2 cellular contexts compared by ENCODE assay signal in the genomic region with DNA sequence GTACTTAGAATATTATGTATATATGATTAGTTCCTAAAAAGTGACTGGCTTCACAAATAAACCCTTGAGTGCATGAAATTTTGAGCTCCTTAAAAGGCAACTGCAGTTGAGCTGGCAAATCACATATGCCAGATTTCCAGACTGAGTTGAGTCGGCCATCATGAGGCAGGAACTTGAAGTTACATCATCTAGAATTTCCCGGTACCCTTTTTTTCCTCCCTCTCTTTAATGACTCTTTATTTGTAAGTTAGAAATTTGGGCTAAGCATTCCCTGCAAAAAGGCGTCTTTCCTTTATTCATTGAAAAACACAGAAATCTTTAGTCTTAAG.
TF ChIP-seq lines count a peak whose summit lies in the region.

No MANE protein-coding gene starts in this region.

TF ChIP-seq in IMR-90, 13 proteins besides CTCF, POLR2A, EP300 and RAD21:
- no peak for TF ChIP-seq SMC3 (IDR thresholded peaks at IDR 0.05; ENCODE audit: low read depth, low read length)
- TF ChIP-seq MXI1 (IDR thresholded peaks at IDR 0.05; ENCODE audit: borderline replicate concordance, low read depth, low read length): no peak
- peak; percentile 14 for TF ChIP-seq RCOR1 (IDR thresholded peaks at IDR 0.05; ENCODE audit: insufficient replicate concordance, low read length)
- peak; percentile 59; the same call in 1 of the 2 replicates for TF ChIP-seq CEBPB (IDR thresholded peaks at IDR 0.05; ENCODE audit: low read depth, low read length)
- no peak for TF ChIP-seq MAFK (IDR thresholded peaks at IDR 0.05; ENCODE audit: low read depth, low read length)
TF ChIP-seq in IMR-90: peak in this region for 2.

TF ChIP-seq in HepG2, 621 proteins besides CTCF, POLR2A, EP300 and RAD21:
- TF ChIP-seq ZNF34 (CRISPR knock-in tag; IDR thresholded peaks at IDR 0.05; ENCODE audit: borderline replicate concordance) (no peak), ZNF580 (CRISPR knock-in tag; IDR thresholded peaks at IDR 0.05; ENCODE audit: borderline replicate concordance, low read depth) (no peak), NFE2 (CRISPR knock-in tag; IDR thresholded peaks at IDR 0.05) (no peak), MED13 (CRISPR knock-in tag; IDR thresholded peaks at IDR 0.05) (no peak), ZNF501 (CRISPR knock-in tag; IDR thresholded peaks at IDR 0.05) (no peak), SRY (CRISPR knock-in tag; IDR thresholded peaks at IDR 0.05) (no peak), JUN (CRISPR knock-in tag; IDR thresholded peaks at IDR 0.05) (no peak), ZNF891 (CRISPR knock-in tag; IDR thresholded peaks at IDR 0.05) (no peak), HDAC2 (CRISPR knock-in tag; IDR thresholded peaks at IDR 0.05) (no peak), SRF (IDR thresholded peaks at IDR 0.05; ENCODE audit: low read depth, low read length) (no peak), HOXA7 (CRISPR knock-in tag; IDR thresholded peaks at IDR 0.05) (no peak), FIP1L1 (IDR thresholded peaks at IDR 0.05; ENCODE audit: borderline replicate concordance, insufficient read depth, low read depth, low read length) (no peak), TCF12 (IDR thresholded peaks at IDR 0.05) (no peak), TCF12 (CRISPR knock-in tag; IDR thresholded peaks at IDR 0.05) (no peak), ZNF317 (CRISPR knock-in tag; IDR thresholded peaks at IDR 0.05) (no peak)
- TF ChIP-seq, protein P1, sequence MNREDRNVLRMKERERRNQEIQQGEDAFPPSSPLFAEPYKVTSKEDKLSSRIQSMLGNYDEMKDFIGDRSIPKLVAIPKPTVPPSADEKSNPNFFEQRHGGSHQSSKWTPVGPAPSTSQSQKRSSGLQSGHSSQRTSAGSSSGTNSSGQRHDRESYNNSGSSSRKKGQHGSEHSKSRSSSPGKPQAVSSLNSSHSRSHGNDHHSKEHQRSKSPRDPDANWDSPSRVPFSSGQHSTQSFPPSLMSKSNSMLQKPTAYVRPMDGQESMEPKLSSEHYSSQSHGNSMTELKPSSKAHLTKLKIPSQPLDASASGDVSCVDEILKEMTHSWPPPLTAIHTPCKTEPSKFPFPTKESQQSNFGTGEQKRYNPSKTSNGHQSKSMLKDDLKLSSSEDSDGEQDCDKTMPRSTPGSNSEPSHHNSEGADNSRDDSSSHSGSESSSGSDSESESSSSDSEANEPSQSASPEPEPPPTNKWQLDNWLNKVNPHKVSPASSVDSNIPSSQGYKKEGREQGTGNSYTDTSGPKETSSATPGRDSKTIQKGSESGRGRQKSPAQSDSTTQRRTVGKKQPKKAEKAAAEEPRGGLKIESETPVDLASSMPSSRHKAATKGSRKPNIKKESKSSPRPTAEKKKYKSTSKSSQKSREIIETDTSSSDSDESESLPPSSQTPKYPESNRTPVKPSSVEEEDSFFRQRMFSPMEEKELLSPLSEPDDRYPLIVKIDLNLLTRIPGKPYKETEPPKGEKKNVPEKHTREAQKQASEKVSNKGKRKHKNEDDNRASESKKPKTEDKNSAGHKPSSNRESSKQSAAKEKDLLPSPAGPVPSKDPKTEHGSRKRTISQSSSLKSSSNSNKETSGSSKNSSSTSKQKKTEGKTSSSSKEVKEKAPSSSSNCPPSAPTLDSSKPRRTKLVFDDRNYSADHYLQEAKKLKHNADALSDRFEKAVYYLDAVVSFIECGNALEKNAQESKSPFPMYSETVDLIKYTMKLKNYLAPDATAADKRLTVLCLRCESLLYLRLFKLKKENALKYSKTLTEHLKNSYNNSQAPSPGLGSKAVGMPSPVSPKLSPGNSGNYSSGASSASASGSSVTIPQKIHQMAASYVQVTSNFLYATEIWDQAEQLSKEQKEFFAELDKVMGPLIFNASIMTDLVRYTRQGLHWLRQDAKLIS (CRISPR knock-in tag; IDR thresholded peaks at IDR 0.05): no peak
- TF ChIP-seq, protein P2, sequence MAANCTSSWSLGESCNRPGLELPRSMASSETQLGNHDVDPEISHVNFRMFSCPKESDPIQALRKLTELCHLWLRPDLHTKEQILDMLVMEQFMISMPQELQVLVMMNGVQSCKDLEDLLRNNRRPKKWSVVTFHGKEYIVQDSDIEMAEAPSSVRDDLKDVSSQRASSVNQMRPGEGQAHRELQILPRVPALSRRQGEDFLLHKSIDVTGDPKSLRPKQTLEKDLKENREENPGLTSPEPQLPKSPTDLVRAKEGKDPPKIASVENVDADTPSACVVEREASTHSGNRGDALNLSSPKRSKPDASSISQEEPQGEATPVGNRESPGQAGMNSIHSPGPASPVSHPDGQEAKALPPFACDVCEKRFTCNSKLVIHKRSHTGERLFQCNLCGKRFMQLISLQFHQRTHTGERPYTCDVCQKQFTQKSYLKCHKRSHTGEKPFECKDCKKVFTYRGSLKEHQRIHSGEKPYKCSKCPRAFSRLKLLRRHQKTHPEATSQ (CRISPR knock-in tag; IDR thresholded peaks at IDR 0.05; ENCODE audit: borderline replicate concordance): no peak
- TF ChIP-seq, protein P3, sequence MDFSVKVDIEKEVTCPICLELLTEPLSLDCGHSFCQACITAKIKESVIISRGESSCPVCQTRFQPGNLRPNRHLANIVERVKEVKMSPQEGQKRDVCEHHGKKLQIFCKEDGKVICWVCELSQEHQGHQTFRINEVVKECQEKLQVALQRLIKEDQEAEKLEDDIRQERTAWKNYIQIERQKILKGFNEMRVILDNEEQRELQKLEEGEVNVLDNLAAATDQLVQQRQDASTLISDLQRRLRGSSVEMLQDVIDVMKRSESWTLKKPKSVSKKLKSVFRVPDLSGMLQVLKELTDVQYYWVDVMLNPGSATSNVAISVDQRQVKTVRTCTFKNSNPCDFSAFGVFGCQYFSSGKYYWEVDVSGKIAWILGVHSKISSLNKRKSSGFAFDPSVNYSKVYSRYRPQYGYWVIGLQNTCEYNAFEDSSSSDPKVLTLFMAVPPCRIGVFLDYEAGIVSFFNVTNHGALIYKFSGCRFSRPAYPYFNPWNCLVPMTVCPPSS (IDR thresholded peaks at IDR 0.05): no peak
